1 cellular context compared by ENCODE assay signal in the genomic region with DNA sequence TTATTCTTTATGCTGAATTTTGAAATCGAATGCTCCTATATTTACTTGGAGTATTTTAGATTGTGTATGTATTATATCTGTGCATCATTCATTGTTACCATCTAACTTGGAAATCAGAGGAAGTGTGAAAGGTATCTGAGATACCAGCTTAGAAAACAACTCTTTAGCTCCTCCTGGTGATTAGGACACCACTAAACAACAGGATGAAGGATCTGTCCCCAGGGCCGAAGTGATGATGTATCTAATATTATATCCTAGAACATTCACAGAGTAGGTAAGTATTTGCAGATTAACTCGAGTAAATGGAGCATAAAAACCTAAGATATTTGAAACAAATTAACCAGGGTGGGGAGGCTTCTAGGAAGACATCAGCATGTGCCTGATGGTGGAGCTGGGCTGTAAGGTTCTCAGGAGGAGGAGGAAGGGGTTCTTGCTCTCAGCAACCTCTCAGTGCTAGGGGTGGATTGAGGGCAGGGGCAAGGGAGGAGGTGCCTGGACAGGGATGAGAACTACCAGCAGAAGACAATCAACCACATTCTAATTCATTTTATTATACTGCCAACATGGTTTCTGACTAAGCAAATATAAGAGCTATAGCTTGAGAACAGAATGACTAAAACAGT.
TF ChIP-seq lines count a peak whose summit lies in the region.

No MANE protein-coding gene starts in this region.

TF ChIP-seq in WTC11, 78 proteins besides CTCF, POLR2A, EP300 and RAD21 (continued from another document):
- TF ChIP-seq, protein P1, sequence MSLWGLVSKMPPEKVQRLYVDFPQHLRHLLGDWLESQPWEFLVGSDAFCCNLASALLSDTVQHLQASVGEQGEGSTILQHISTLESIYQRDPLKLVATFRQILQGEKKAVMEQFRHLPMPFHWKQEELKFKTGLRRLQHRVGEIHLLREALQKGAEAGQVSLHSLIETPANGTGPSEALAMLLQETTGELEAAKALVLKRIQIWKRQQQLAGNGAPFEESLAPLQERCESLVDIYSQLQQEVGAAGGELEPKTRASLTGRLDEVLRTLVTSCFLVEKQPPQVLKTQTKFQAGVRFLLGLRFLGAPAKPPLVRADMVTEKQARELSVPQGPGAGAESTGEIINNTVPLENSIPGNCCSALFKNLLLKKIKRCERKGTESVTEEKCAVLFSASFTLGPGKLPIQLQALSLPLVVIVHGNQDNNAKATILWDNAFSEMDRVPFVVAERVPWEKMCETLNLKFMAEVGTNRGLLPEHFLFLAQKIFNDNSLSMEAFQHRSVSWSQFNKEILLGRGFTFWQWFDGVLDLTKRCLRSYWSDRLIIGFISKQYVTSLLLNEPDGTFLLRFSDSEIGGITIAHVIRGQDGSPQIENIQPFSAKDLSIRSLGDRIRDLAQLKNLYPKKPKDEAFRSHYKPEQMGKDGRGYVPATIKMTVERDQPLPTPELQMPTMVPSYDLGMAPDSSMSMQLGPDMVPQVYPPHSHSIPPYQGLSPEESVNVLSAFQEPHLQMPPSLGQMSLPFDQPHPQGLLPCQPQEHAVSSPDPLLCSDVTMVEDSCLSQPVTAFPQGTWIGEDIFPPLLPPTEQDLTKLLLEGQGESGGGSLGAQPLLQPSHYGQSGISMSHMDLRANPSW (CRISPR knock-in tag; conservative IDR thresholded peaks at IDR 0.05; ENCODE audit: low read depth) = no peak
- TF ChIP-seq, protein P2, sequence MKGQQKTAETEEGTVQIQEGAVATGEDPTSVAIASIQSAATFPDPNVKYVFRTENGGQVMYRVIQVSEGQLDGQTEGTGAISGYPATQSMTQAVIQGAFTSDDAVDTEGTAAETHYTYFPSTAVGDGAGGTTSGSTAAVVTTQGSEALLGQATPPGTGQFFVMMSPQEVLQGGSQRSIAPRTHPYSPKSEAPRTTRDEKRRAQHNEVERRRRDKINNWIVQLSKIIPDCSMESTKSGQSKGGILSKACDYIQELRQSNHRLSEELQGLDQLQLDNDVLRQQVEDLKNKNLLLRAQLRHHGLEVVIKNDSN (CRISPR knock-in tag; IDR thresholded peaks at IDR 0.05) = no peak
- TF ChIP-seq ZMAT4 (CRISPR knock-in tag; IDR thresholded peaks at IDR 0.05) (no peak), NR1H2 (CRISPR knock-in tag; IDR thresholded peaks at IDR 0.05) (no peak), CBFB (CRISPR knock-in tag; IDR thresholded peaks at IDR 0.05; ENCODE audit: low read depth) (no peak)
- TF ChIP-seq, protein P3, sequence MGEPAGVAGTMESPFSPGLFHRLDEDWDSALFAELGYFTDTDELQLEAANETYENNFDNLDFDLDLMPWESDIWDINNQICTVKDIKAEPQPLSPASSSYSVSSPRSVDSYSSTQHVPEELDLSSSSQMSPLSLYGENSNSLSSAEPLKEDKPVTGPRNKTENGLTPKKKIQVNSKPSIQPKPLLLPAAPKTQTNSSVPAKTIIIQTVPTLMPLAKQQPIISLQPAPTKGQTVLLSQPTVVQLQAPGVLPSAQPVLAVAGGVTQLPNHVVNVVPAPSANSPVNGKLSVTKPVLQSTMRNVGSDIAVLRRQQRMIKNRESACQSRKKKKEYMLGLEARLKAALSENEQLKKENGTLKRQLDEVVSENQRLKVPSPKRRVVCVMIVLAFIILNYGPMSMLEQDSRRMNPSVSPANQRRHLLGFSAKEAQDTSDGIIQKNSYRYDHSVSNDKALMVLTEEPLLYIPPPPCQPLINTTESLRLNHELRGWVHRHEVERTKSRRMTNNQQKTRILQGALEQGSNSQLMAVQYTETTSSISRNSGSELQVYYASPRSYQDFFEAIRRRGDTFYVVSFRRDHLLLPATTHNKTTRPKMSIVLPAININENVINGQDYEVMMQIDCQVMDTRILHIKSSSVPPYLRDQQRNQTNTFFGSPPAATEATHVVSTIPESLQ (CRISPR knock-in tag; IDR thresholded peaks at IDR 0.05) = no peak
